In genomic region chr1:20727746-20728316, GRCh38 we compare ENCODE assay signal across 13 cellular contexts. TPM values are rescaled to one million over a fixed set of nuclear protein-coding genes. Genes with fewer than 3 reads are reported as not detected.
DNase-seq lines count a peak whose midpoint lies in the region; ATAC-seq and TF ChIP-seq lines count a peak whose summit lies in the region.
"Had no signal": no experiment of that assay in that cellular context is flagged by ENCODE, and none has a peak within 500 bp of the region (broad histone marks: within the 10 kb centered on the region; RNA-seq: fewer than 3 reads in every experiment).

No MANE protein-coding gene starts in this region.

- TF ChIP-seq POLR2A in transverse colon (IDR thresholded peaks at IDR 0.05) = no peak

- H3K4me3 ChIP-seq in AG10803 (ENCODE audit: low read length) = no peak overlapping the region
- H3K4me3 ChIP-seq in H7 (ENCODE audit: insufficient read depth, low read depth, low read length) = no peak overlapping the region; the same call in 1 of the 2 replicates
- no peak overlapping the region for H3K4me3 ChIP-seq in transverse colon
- H3K4me3 ChIP-seq: dorsolateral prefrontal cortex, tibial artery had no signal

- H3K27me3 ChIP-seq in H7 (ENCODE audit: control insufficient read depth, insufficient read depth, low read length) = peaks cover 39% of the 10 kb centered on the region
- peaks cover 50% of the 10 kb centered on the region for H3K27me3 ChIP-seq in transverse colon

- peak; percentile 15 for DNase-seq in AG10803 (ENCODE audit: low read depth)
- peak; percentile 88 for DNase-seq in H7
- DNase-seq in iPS-NIHi11 (ENCODE audit: low spot score) = peak; percentile 66
- DNase-seq in GM19238 (ENCODE audit: insufficient read length, low spot score) = no peak
- DNase-seq in transverse colon = no peak
- DNase-seq: activated gamma-delta T cell treated with Interleukin-2 at 50 U/mL for 16 hours; NCI-H446 treated with DMSO at 0.1 percent for 48 hours; stimulated activated CD4-positive, alpha-beta T cell treated with anti-CD3 and anti-CD28 coated beads, Interleukin-2, amount 100 ng/mL, for 48 hours; tibial artery had no signal

- in situ Hi-C loops in transverse colon (cut with MboI; ENCODE audit: low pct_ligation_motif_present in 1 of 4, low pct_unique_long_range_greater_than_20kb in 1 of 4, low sequenced_read_pairs in 3 of 4) = no loop called here

- H3K36me3 ChIP-seq in H7 (replicated peaks; ENCODE audit: control insufficient read depth, insufficient read depth, low read length) (no peaks in the 10 kb centered on the region), transverse colon (no peaks in the 10 kb centered on the region)
- H3K36me3 ChIP-seq: tibial artery had no signal

- WGBS in transverse colon (ENCODE audit: low coverage in 1 of 2), 2 donors = 51% methylated on average over 6 of the region's 13 CpGs; no CpG with 5 or more reads in 1 of the 2 donors

- TF ChIP-seq CTCF in AG10803 (conservative IDR thresholded peaks at IDR 0.05; ENCODE audit: low read length) = no peak
- 0 out of 2 replicates have a peak, but pooled peaks have one; percentile 14 for TF ChIP-seq CTCF in VCaP (conservative IDR thresholded peaks at IDR 0.05)
- TF ChIP-seq CTCF in transverse colon (IDR thresholded peaks at IDR 0.05) = no peak

- TF ChIP-seq EP300 in transverse colon (IDR thresholded peaks at IDR 0.05; ENCODE audit: low read depth) = no peak

- intact Hi-C loops in transverse colon (cut with DNase I; ENCODE audit: low total_unique reads) = no loop called here

- H3K4me1 ChIP-seq in transverse colon = peaks cover 7 to 14% (median 14%) of the 10 kb centered on the region in 4 donors

- ATAC-seq in GM21529 (IDR thresholded peaks at IDR 0.05; ENCODE audit: unreplicated experiment) = no peak
- ATAC-seq in GM18858 (IDR thresholded peaks at IDR 0.05; ENCODE audit: unreplicated experiment) = no peak

- H3K9me3 ChIP-seq in transverse colon = no peaks in the 10 kb centered on the region
- H3K9me3 ChIP-seq: tibial artery had no signal

- H3K27ac ChIP-seq in VCaP = no peak overlapping the region
- no peak overlapping the region for H3K27ac ChIP-seq in transverse colon
- H3K27ac ChIP-seq: tibial artery had no signal

RNA-seq across cellular contexts. Expression of gene SH2D5, which starts 4.7 kb away (rescaled TPM):
- 8.3 and 9.0 TPM in 2 replicates for total RNA-seq in H7 (2014; rRNA removed; shearing (Covaris generic))
- under 1 TPM in 1 of 4 donors, not detected in 3; 0.37 TPM for total RNA-seq in transverse colon

RNA-seq across cellular contexts. Expression of gene KIF17, which starts 10.0 kb away (rescaled TPM):
- total RNA-seq in H7 (2014; rRNA removed; shearing (Covaris generic)) = 3.5 and 10.1 TPM in 2 replicates
- 10 to 100 TPM in 1 of 4 donors, under 1 TPM in 2, not detected in 1; 0.27 to 21.1 (median 0.79) TPM for total RNA-seq in transverse colon

RNA-seq across cellular contexts. Expression of gene HP1BP3, which starts 59.3 kb away (rescaled TPM):
- total RNA-seq in H7 (2014; rRNA removed; shearing (Covaris generic)) = 119 and 137 TPM in 2 replicates
- 100 to 1,000 TPM; 143 to 272 (median 197) TPM for total RNA-seq in transverse colon

Comparison
In these comparisons a context has a peak if more than half of its experiments do, and no peak if none do; other contexts are left out.
1. DNase-seq: peak in AG10803 (single experiment), H7 (single experiment) and iPS-NIHi11 (single experiment); none in GM19238 (single experiment) and transverse colon (single experiment).